Comparison of ENCODE assay signal across 9 cellular contexts in the genomic region with DNA sequence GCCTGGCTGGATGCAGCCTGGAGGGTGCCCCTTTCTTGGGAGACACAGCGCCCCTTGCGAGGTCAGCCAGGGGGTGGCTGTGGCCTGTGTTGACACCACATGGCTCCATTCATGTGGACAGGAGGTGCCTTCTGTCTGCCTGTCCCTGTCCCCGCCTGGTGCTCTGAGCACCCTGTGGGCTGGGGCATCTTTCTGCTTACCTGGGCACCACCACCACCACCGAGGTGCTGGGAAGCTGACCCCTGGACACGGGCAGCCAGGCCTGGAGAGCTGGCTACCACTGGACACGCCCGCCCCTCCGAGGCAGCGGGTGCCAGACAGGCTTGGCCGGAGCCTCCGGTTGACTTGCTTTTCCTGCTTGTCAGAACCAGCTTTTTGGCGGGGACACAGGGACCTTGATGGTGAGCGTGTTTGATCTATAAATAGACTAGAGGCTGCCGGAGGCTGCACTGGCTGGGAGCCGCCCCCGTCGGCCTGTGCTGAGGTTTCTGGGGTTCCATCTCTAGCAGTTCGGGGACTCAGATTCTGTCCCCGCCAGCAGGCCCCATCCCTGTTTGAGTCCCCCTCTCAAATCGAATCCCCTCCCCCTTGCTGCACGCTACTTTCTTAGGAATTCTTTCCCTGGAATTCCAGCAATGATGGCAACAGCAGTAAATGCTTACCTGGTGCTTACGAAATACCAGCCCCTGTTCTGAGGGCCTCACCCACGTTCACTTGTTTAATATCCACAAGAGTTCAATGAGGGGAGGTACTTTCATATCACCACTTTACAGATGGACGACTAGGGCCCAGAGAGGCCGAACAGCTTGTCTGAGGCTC.
A peak's percentile ranks its signal among the peaks of the same experiment; 100 is the strongest.
DNase-seq lines count a peak whose midpoint lies in the region; ATAC-seq and TF ChIP-seq lines count a peak whose summit lies in the region.
"Had no signal": no experiment of that assay in that cellular context is flagged by ENCODE, and none has a peak within 500 bp of the region (broad histone marks: within the 10 kb centered on the region; RNA-seq: fewer than 3 reads in every experiment).

No MANE protein-coding gene starts in this region.

- H3K18ac ChIP-seq in trophoblast cell (ENCODE audit: low read length) = peak overlapping the region; percentile 50

- H3K36me3 Mint-ChIP-seq in activated T-helper 2 cell treated with anti-CD3 and anti-CD28 coated beads, Interferon-gamma antibody, Interleukin-2, Interleukin-4, amounts not matched to agents 10 μg/mL and 5 μg/mL and 100 μg/mL, durations not matched to agents 14 hours and 24 hours and 36 hours (ENCODE audit: low read depth) = no peaks in the 10 kb centered on the region

- peaks cover 93% of the 10 kb centered on the region for H3K4me1 ChIP-seq in BLaER1
- H3K4me1 ChIP-seq in trophoblast cell (ENCODE audit: control insufficient read depth in 1 of 2, insufficient read depth in 2 of 2, low read length in 2 of 2) = peaks cover 17 to 23% of the 10 kb centered on the region in 2 experiments

- H2AK5ac ChIP-seq in trophoblast cell (ENCODE audit: low read length) = peak overlapping the region; percentile 50

- H3K9ac ChIP-seq in BLaER1 (peak overlapping the region; percentile 60), trophoblast cell (ENCODE audit: low read length) (no peak overlapping the region)

- no peaks in the 10 kb centered on the region for H3K9me3 Mint-ChIP-seq in activated T-helper 2 cell treated with anti-CD3 and anti-CD28 coated beads, Interferon-gamma antibody, Interleukin-2, Interleukin-4, amounts not matched to agents 10 μg/mL and 5 μg/mL and 100 μg/mL, durations not matched to agents 14 hours and 24 hours and 36 hours

- H3K23ac ChIP-seq in trophoblast cell (ENCODE audit: low read length) = no peak overlapping the region

- H2AFZ ChIP-seq in trophoblast cell (ENCODE audit: insufficient read depth, low read length, poor library complexity) = peak overlapping the region; percentile 3

- peak overlapping the region; percentile 47 for H2BK5ac ChIP-seq in trophoblast cell (ENCODE audit: low read depth, low read length, poor library complexity)

- H3K4me1 Mint-ChIP-seq in activated T-helper 2 cell treated with anti-CD3 and anti-CD28 coated beads, Interferon-gamma antibody, Interleukin-2, Interleukin-4, amounts not matched to agents 10 μg/mL and 5 μg/mL and 100 μg/mL, durations not matched to agents 14 hours and 24 hours and 36 hours (ENCODE audit: low read depth) = peaks cover 2% of the 10 kb centered on the region

- TF ChIP-seq CTCF in VCaP (conservative IDR thresholded peaks at IDR 0.05) = no peak

- H4K20me1 ChIP-seq in BLaER1 = no peaks in the 10 kb centered on the region

- ATAC-seq in Right ventricle myocardium inferior (peak; percentile 86), HG02759 (IDR thresholded peaks at IDR 0.05; ENCODE audit: unreplicated experiment) (no peak)

- H3K79me1 ChIP-seq in trophoblast cell (ENCODE audit: low read length) = peaks cover 20% of the 10 kb centered on the region

- H3K27me3 ChIP-seq in BLaER1 (no peaks in the 10 kb centered on the region), trophoblast cell (ENCODE audit: insufficient read depth, low read length) (no peaks in the 10 kb centered on the region)

- H2BK12ac ChIP-seq in trophoblast cell (ENCODE audit: low read length) = peak overlapping the region; percentile 60

- H3K14ac ChIP-seq in trophoblast cell (ENCODE audit: low read length) = peak overlapping the region; percentile 59

- H3K27ac ChIP-seq in BLaER1 = peak overlapping the region; percentile 75
- peak overlapping the region; percentile 47 for H3K27ac ChIP-seq in VCaP
- H3K27ac ChIP-seq in trophoblast cell (ENCODE audit: low read depth, low read length) = peak overlapping the region; percentile 90

- DNase-seq in Right ventricle myocardium inferior (ENCODE audit: missing footprints) (peak; percentile 83), trophoblast cell (peak; percentile 89 to 94), D341Med (ENCODE audit: low spot score) (no peak), MV-4-11 (lab: John Stamatoyannopoulos, UW) (no peak)
- no peak for DNase-seq in activated T-helper 2 cell treated with anti-CD3 and anti-CD28 coated beads, Interferon-gamma antibody, Interleukin-2, Interleukin-4, amounts not matched to agents 10 μg/mL and 5 μg/mL and 100 μg/mL, durations not matched to agents 14 hours and 24 hours and 36 hours (ENCODE audit: low spot score)
- DNase-seq: activated T-cell treated with anti-CD3 and anti-CD28 coated beads, Interleukin-2, amount 50 U/mL, for 1 hour had no signal

- no peak overlapping the region for H3K4me3 Mint-ChIP-seq in activated T-helper 2 cell treated with anti-CD3 and anti-CD28 coated beads, Interferon-gamma antibody, Interleukin-2, Interleukin-4, amounts not matched to agents 10 μg/mL and 5 μg/mL and 100 μg/mL, durations not matched to agents 14 hours and 24 hours and 36 hours (ENCODE audit: low read depth)

- peaks cover 3% of the 10 kb centered on the region for H3K27me3 Mint-ChIP-seq in activated T-helper 2 cell treated with anti-CD3 and anti-CD28 coated beads, Interferon-gamma antibody, Interleukin-2, Interleukin-4, amounts not matched to agents 10 μg/mL and 5 μg/mL and 100 μg/mL, durations not matched to agents 14 hours and 24 hours and 36 hours (ENCODE audit: low read depth)

- intact Hi-C loops in Right ventricle myocardium inferior (cut with DNase I) = no loop called here
- intact Hi-C loops in activated T-helper 2 cell treated with anti-CD3 and anti-CD28 coated beads, Interferon-gamma antibody, Interleukin-2, Interleukin-4, amounts not matched to agents 10 μg/mL and 5 μg/mL and 100 μg/mL, durations not matched to agents 14 hours and 24 hours and 36 hours (cut with micrococcal nuclease) = loop anchor here (1.0 kb wide), 1 partner anchor 118 kb away; no protein-coding TSS in a partner anchor

- peak overlapping the region; percentile 95 for H3K4me2 ChIP-seq in BLaER1
- peak overlapping the region; percentile 58 for H3K4me2 ChIP-seq in trophoblast cell (ENCODE audit: low read length)

- no peak overlapping the region for H4K12ac ChIP-seq in trophoblast cell (ENCODE audit: low read depth, low read length)

- H3K4me3 ChIP-seq in BLaER1 (0 out of 2 replicates have a peak overlapping the region, but pooled peaks have one; percentile 9), trophoblast cell (ENCODE audit: low read depth, low read length) (no peak overlapping the region)

- H3K79me2 ChIP-seq in trophoblast cell (ENCODE audit: control insufficient read depth, insufficient read depth, low read length, poor library complexity) = peaks cover 8% of the 10 kb centered on the region

- H4K8ac ChIP-seq in trophoblast cell (ENCODE audit: low read depth, low read length) = peak overlapping the region; percentile 52

- H3K36me3 ChIP-seq in BLaER1 (no peaks in the 10 kb centered on the region), trophoblast cell (ENCODE audit: control insufficient read depth in 1 of 2, insufficient read depth in 2 of 2, low read length in 2 of 2) (no peaks in the 10 kb centered on the region)

- no CpG with 5 or more reads among the region's 25 CpGs for WGBS in trophoblast cell (ENCODE audit: extremely low coverage, insufficient coverage, insufficient read length)

- H3K27ac Mint-ChIP-seq in activated T-helper 2 cell treated with anti-CD3 and anti-CD28 coated beads, Interferon-gamma antibody, Interleukin-2, Interleukin-4, amounts not matched to agents 10 μg/mL and 5 μg/mL and 100 μg/mL, durations not matched to agents 14 hours and 24 hours and 36 hours = no peak overlapping the region

- peak overlapping the region; percentile 79 for H2BK120ac ChIP-seq in trophoblast cell (ENCODE audit: insufficient read depth, low read length, poor library complexity)

- H3K4ac ChIP-seq in trophoblast cell (ENCODE audit: low read depth, low read length) = peak overlapping the region; percentile 67

- peak overlapping the region; percentile 97 for H4K91ac ChIP-seq in trophoblast cell (ENCODE audit: low read depth, low read length)

- H3K9me3 ChIP-seq in BLaER1 = no peaks in the 10 kb centered on the region
- no peaks in the 10 kb centered on the region for H3K9me3 ChIP-seq in trophoblast cell (ENCODE audit: insufficient read depth, low read depth, low read length)

Comparison
In these comparisons a context has a peak if more than half of its experiments do, and no peak if none do; other contexts are left out.
1. DNase-seq: peak in Right ventricle myocardium inferior (single experiment) and trophoblast cell (2 of 2); none in activated T-helper 2 cell treated with anti-CD3 and anti-CD28 coated beads, Interferon-gamma antibody, Interleukin-2, Interleukin-4, amounts not matched to agents 10 μg/mL and 5 μg/mL and 100 μg/mL, durations not matched to agents 14 hours and 24 hours and 36 hours (single experiment), D341Med (single experiment) and MV-4-11 (single experiment).
2. Peak in every context shown above with its lines, with median percentiles within 50 percentile points of each other: H3K27ac ChIP-seq.